1 cellular context compared by ENCODE assay signal in genomic region chr6:43075791-43076092, GRCh38.
TF ChIP-seq lines count a peak whose summit lies in the region.

No MANE protein-coding gene starts in this region.

TF ChIP-seq in GM12878, 131 proteins besides CTCF, POLR2A, EP300 and RAD21:
- TF ChIP-seq CBX5 (IDR thresholded peaks at IDR 0.05; ENCODE audit: low read depth), result no peak
- no peak for TF ChIP-seq PML (IDR thresholded peaks at IDR 0.05; ENCODE audit: low read length)
- no peak for TF ChIP-seq ZNF622 (IDR thresholded peaks at IDR 0.05)
- TF ChIP-seq ATF2 (IDR thresholded peaks at IDR 0.05; ENCODE audit: low read length), result no peak
- TF ChIP-seq, protein P1, sequence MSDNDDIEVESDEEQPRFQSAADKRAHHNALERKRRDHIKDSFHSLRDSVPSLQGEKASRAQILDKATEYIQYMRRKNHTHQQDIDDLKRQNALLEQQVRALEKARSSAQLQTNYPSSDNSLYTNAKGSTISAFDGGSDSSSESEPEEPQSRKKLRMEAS (IDR thresholded peaks at IDR 0.05; ENCODE audit: low read depth, low read length), result no peak
- no peak for TF ChIP-seq MEF2B (IDR thresholded peaks at IDR 0.05; ENCODE audit: partially characterized antibody, poor library complexity, severe bottlenecking)
- TF ChIP-seq BCL3 (IDR thresholded peaks at IDR 0.05; ENCODE audit: borderline replicate concordance, insufficient read depth, low read depth, low read length, poor library complexity, severe bottlenecking), result no peak
- TF ChIP-seq BMI1 (IDR thresholded peaks at IDR 0.05; ENCODE audit: borderline replicate concordance), result no peak
- no peak for TF ChIP-seq ZSCAN29 (IDR thresholded peaks at IDR 0.05)
- no peak for TF ChIP-seq IKZF2 (IDR thresholded peaks at IDR 0.05)
- no peak for TF ChIP-seq ZNF207 (IDR thresholded peaks at IDR 0.05; ENCODE audit: borderline replicate concordance)
- no peak for TF ChIP-seq ZBTB33 (IDR thresholded peaks at IDR 0.05)
- no peak for TF ChIP-seq ZZZ3 (IDR thresholded peaks at IDR 0.05; ENCODE audit: control insufficient read depth, insufficient read length, low read depth)
- no peak for TF ChIP-seq YBX1 (IDR thresholded peaks at IDR 0.05)
- no peak for TF ChIP-seq ATF3 (IDR thresholded peaks at IDR 0.05; ENCODE audit: borderline replicate concordance, extremely low read depth, low read depth, low read length)
TF ChIP-seq in GM12878: peak in this region for 0.
